25 cellular contexts compared by ENCODE assay signal in genomic region chr18:57251747-57252146, GRCh38.
DNase-seq lines count a peak whose midpoint lies in the region; ATAC-seq, FAIRE-seq and TF ChIP-seq lines count a peak whose summit lies in the region.
"Had no signal": no experiment of that assay in that cellular context is flagged by ENCODE, and none has a peak within 500 bp of the region (broad histone marks: within the 10 kb centered on the region; RNA-seq: fewer than 3 reads in every experiment).

No MANE protein-coding gene starts in this region.

- intact Hi-C loops in HepG2 (cut with micrococcal nuclease; ENCODE audit: unreplicated experiment) (no loop called here), right lobe of liver (cut with DNase I) (no loop called here)

- H3K27ac ChIP-seq in liver (ENCODE audit: low read depth in 1 of 2, low read length in 2 of 2) (no peak overlapping the region), HepG2 (ENCODE audit: extremely low read length, insufficient read depth, low read length) (no peak overlapping the region), right lobe of liver (no peak overlapping the region), gastroesophageal sphincter (no peak overlapping the region)
- H3K27ac ChIP-seq: BLaER1 had no signal

- no peaks in the 10 kb centered on the region for H3K36me3 ChIP-seq in liver (ENCODE audit: control insufficient read depth in 4 of 4, insufficient read depth in 3 of 4, low read depth in 1 of 4, low read length in 3 of 4)
- H3K36me3 ChIP-seq in HepG2 (replicated peaks in 1 of 2; ENCODE audit: control insufficient read depth in 1 of 2, insufficient read depth in 2 of 2, low read length in 2 of 2): no peaks in the 10 kb centered on the region
- no peaks in the 10 kb centered on the region for H3K36me3 ChIP-seq in right lobe of liver
- H3K36me3 ChIP-seq in gastroesophageal sphincter: no peaks in the 10 kb centered on the region
- H3K36me3 ChIP-seq: BE2C, BLaER1 had no signal

- TF ChIP-seq POLR2A in HepG2 (IDR thresholded peaks at IDR 0.05; ENCODE audit: insufficient read depth in 1 of 2, low read depth in 2 of 2, low read length in 2 of 2) (no peak), right lobe of liver (IDR thresholded peaks at IDR 0.05) (no peak), gastroesophageal sphincter (IDR thresholded peaks at IDR 0.05) (no peak)

- H3K4me1 ChIP-seq in liver (ENCODE audit: control insufficient read depth in 4 of 4, insufficient read depth in 4 of 4, low read length in 3 of 4) (peaks cover 0 to 2% (median 0%) of the 10 kb centered on the region in 4 donors), HepG2 (ENCODE audit: insufficient read depth, low read length) (no peaks in the 10 kb centered on the region), right lobe of liver (peaks cover 0 to 9% (median 0%) of the 10 kb centered on the region in 4 donors), gastroesophageal sphincter (no peaks in the 10 kb centered on the region)
- H3K4me1 ChIP-seq: BE2C, BLaER1 had no signal

- no peaks in the 10 kb centered on the region for H3K27me3 ChIP-seq in liver (ENCODE audit: control insufficient read depth in 4 of 4, insufficient read depth in 4 of 4, low read length in 3 of 4)
- peaks cover 0 to 2% of the 10 kb centered on the region in 2 experiments; a peak in 2 of 5 replicates for H3K27me3 ChIP-seq in HepG2 (ENCODE audit: control insufficient read depth in 1 of 2, insufficient read depth in 2 of 2, low read length in 2 of 2)
- H3K27me3 ChIP-seq in right lobe of liver: no peaks in the 10 kb centered on the region
- no peaks in the 10 kb centered on the region for H3K27me3 ChIP-seq in gastroesophageal sphincter
- H3K27me3 ChIP-seq: BE2C, BLaER1 had no signal

- H3K9ac ChIP-seq in liver (ENCODE audit: low read depth in 1 of 2, low read length in 2 of 2) (no peak overlapping the region), HepG2 (ENCODE audit: insufficient read depth, low read depth, low read length) (no peak overlapping the region)
- H3K9ac ChIP-seq: BLaER1 had no signal

- no peak for FAIRE-seq in HepG2 (lab: Jason Lieb, UNC)
- FAIRE-seq: A204.1, GM12878, GM12892, GM18507 had no signal

- TF ChIP-seq EP300 in HepG2 (IDR thresholded peaks at IDR 0.05; ENCODE audit: low read depth in 2 of 2, low read length in 2 of 2): no peak
- no peak for TF ChIP-seq EP300 in HepG2 (CRISPR knock-in tag; IDR thresholded peaks at IDR 0.05; ENCODE audit: borderline replicate concordance)
- no peak for TF ChIP-seq EP300 in gastroesophageal sphincter (IDR thresholded peaks at IDR 0.05)

- H3K9me3 ChIP-seq in liver (ENCODE audit: control insufficient read depth in 4 of 4, low read length in 3 of 4) (no peaks in the 10 kb centered on the region), HepG2 (ENCODE audit: low read length) (no peaks in the 10 kb centered on the region), right lobe of liver (no peaks in the 10 kb centered on the region), gastroesophageal sphincter (no peaks in the 10 kb centered on the region)
- H3K9me3 ChIP-seq: BE2C, BLaER1 had no signal

- no peak overlapping the region for H3K4me2 ChIP-seq in HepG2 (ENCODE audit: low read depth, low read length)
- H3K4me2 ChIP-seq: BLaER1 had no signal

- DNase-seq in HepG2 (ENCODE audit: low spot score) (no peak), right lobe of liver (no peak), NCI-H2171 (lab: John Stamatoyannopoulos, UW) (no peak)
- DNase-seq: 8988T; ACHN; BE2C; C1 segment of cervical spinal cord; CD4-positive, alpha-beta memory T cell; CD4-positive, CD25-positive, alpha-beta regulatory T cell; CD8-positive, alpha-beta memory T cell; COR-L47; DMS 273 treated with DMSO at 0.1 percent for 48 hours; DMS153; DMS53; DMS79; DND-41; EL; GDM1 had no signal

- CTCF ChIA-PET in HepG2 (lab: Yijun Ruan, JAX; ENCODE audit: low intra/inter-chr PET ratio, low total read pairs): no interaction called here

- 96% methylated on average over 3 of the region's 3 CpGs for WGBS in liver
- 75% methylated on average over 3 of the region's 3 CpGs for WGBS in HepG2 (ENCODE audit: low lambda C conversion rate)
- WGBS in right lobe of liver (ENCODE audit: insufficient coverage, low coverage, low lambda C conversion rate, missing lambda C conversion rate): 75% methylated on average over 2 of the region's 3 CpGs
- 82 to 100% methylated on average over 2 to 3 of the region's 3 CpGs for WGBS in gastroesophageal sphincter (ENCODE audit: low coverage in 1 of 2), 2 donors

- POLR2A ChIA-PET in HepG2 (lab: Yijun Ruan, JAX): no interaction called here

- TF ChIP-seq CTCF in liver (IDR thresholded peaks at IDR 0.05; ENCODE audit: low read depth, low read length, missing input control): no peak
- no peak for TF ChIP-seq CTCF in HepG2 (CRISPR knock-in tag; IDR thresholded peaks at IDR 0.05)
- no peak for TF ChIP-seq CTCF in right lobe of liver (IDR thresholded peaks at IDR 0.05)
- no peak for TF ChIP-seq CTCF in gastroesophageal sphincter (IDR thresholded peaks at IDR 0.05)

- no peaks in the 10 kb centered on the region for H4K20me1 ChIP-seq in HepG2 (ENCODE audit: insufficient read depth, low read length)
- H4K20me1 ChIP-seq: BLaER1 had no signal

- no peak for TF ChIP-seq RAD21 in liver (IDR thresholded peaks at IDR 0.05)
- TF ChIP-seq RAD21 in HepG2 (CRISPR knock-in tag; IDR thresholded peaks at IDR 0.05): no peak

- in situ Hi-C loops in HepG2 (cut with HindIII; ENCODE audit: extremely low pct_ligation_motif_present, low pct_unique_long_range_greater_than_20kb): no loop called here

- no peak for ATAC-seq in HepG2
- peak; percentile 33 to 88 (median 65) for ATAC-seq in right lobe of liver
- no peak for ATAC-seq in gastroesophageal sphincter
- ATAC-seq: GM12878 had no signal

- H3K4me3 ChIP-seq in liver (ENCODE audit: low read depth in 1 of 3, low read length in 3 of 3): no peak overlapping the region
- no peak overlapping the region for H3K4me3 ChIP-seq in HepG2 (replicated peaks in 1 of 3; ENCODE audit: insufficient read depth in 1 of 3, low read depth in 2 of 3, low read length in 3 of 3)
- no peak overlapping the region for H3K4me3 ChIP-seq in right lobe of liver
- H3K4me3 ChIP-seq in gastroesophageal sphincter: no peak overlapping the region
- H3K4me3 ChIP-seq: BLaER1, GM12878 had no signal

- no peak overlapping the region for H2AFZ ChIP-seq in HepG2 (ENCODE audit: low read length)

- H3K79me2 ChIP-seq in HepG2 (ENCODE audit: insufficient read depth, low read length): no peaks in the 10 kb centered on the region

- BruUV-seq in HepG2 (replicated peaks; lab: Mats Ljungman, UMichigan): no TSS peak

TF ChIP-seq in liver, 16 proteins besides CTCF, POLR2A, EP300 and RAD21:
- TF ChIP-seq HNF4A (conservative IDR thresholded peaks at IDR 0.05) (peak; percentile 32 to 46), RXRA (IDR thresholded peaks at IDR 0.05) (peak; percentile 14 to 41), SP1 (IDR thresholded peaks at IDR 0.05) (no peak)

TF ChIP-seq in HepG2, 621 proteins besides CTCF, POLR2A, EP300 and RAD21 (continues in another document):
- TF ChIP-seq DDIT3 (CRISPR knock-in tag; IDR thresholded peaks at IDR 0.05) (no peak), KAT7 (CRISPR knock-in tag; IDR thresholded peaks at IDR 0.05; ENCODE audit: borderline replicate concordance) (no peak), NR3C1 (CRISPR knock-in tag; IDR thresholded peaks at IDR 0.05) (no peak), ZNF280D (CRISPR knock-in tag; IDR thresholded peaks at IDR 0.05) (no peak), ZNF567 (CRISPR knock-in tag; IDR thresholded peaks at IDR 0.05; ENCODE audit: borderline replicate concordance) (no peak), ZNF576 (CRISPR knock-in tag; IDR thresholded peaks at IDR 0.05) (no peak), JDP2 (CRISPR knock-in tag; IDR thresholded peaks at IDR 0.05; ENCODE audit: borderline replicate concordance) (no peak), STAG1 (CRISPR knock-in tag; IDR thresholded peaks at IDR 0.05) (no peak), HOXA3 (CRISPR knock-in tag; IDR thresholded peaks at IDR 0.05) (no peak), ZFP36L2 (CRISPR knock-in tag; IDR thresholded peaks at IDR 0.05) (no peak), MBD4 (IDR thresholded peaks at IDR 0.05; ENCODE audit: borderline replicate concordance, low read length) (no peak), ZNF891 (CRISPR knock-in tag; IDR thresholded peaks at IDR 0.05) (no peak), MED1 (CRISPR knock-in tag; IDR thresholded peaks at IDR 0.05) (no peak)

Comparison
In these comparisons a context has a peak if more than half of its experiments do, and no peak if none do; other contexts are left out.
1. ATAC-seq: peak in right lobe of liver (4 of 4); none in HepG2 (single experiment) and gastroesophageal sphincter (single experiment).